In genomic region chr3:172803489-172803888, GRCh38 we compare ENCODE assay signal across 2 cellular contexts.
TF ChIP-seq lines count a peak whose summit lies in the region.

No MANE protein-coding gene starts in this region.

TF ChIP-seq in WTC11, 78 proteins besides CTCF, POLR2A, EP300 and RAD21:
- TF ChIP-seq ARID4B (CRISPR knock-in tag; IDR thresholded peaks at IDR 0.05; ENCODE audit: borderline replicate concordance) (no peak), NR3C1 (CRISPR knock-in tag; conservative IDR thresholded peaks at IDR 0.05; ENCODE audit: low read depth) (no peak), ZNF423 (CRISPR knock-in tag; IDR thresholded peaks at IDR 0.05) (no peak), ATF3 (CRISPR knock-in tag; conservative IDR thresholded peaks at IDR 0.05) (no peak), CBFB (CRISPR knock-in tag; IDR thresholded peaks at IDR 0.05; ENCODE audit: low read depth) (no peak), ZNF396 (CRISPR knock-in tag; IDR thresholded peaks at IDR 0.05; ENCODE audit: borderline replicate concordance) (no peak), ZNF121 (CRISPR knock-in tag; IDR thresholded peaks at IDR 0.05) (no peak)

TF ChIP-seq in endothelial cell of umbilical vein, 7 proteins besides CTCF, POLR2A, EP300 and RAD21:
- TF ChIP-seq MAX (IDR thresholded peaks at IDR 0.05; ENCODE audit: insufficient read depth, insufficient read length) (no peak), GATA2 (IDR thresholded peaks at IDR 0.05; ENCODE audit: insufficient read depth, insufficient read length, low read depth, low read length) (no peak), FOS (IDR thresholded peaks at IDR 0.05; ENCODE audit: borderline replicate concordance, insufficient read depth, low read length) (no peak), MYC (IDR thresholded peaks at IDR 0.05; ENCODE audit: low read depth, low read length) (no peak), JUN (IDR thresholded peaks at IDR 0.05; ENCODE audit: borderline replicate concordance, insufficient read depth, insufficient read length, low read depth) (no peak), POLR2AphosphoS5 (IDR thresholded peaks at IDR 0.05; ENCODE audit: insufficient read depth, low read depth, low read length) (no peak)
